ENCODE assay signal across 29 cellular contexts in the genomic region with DNA sequence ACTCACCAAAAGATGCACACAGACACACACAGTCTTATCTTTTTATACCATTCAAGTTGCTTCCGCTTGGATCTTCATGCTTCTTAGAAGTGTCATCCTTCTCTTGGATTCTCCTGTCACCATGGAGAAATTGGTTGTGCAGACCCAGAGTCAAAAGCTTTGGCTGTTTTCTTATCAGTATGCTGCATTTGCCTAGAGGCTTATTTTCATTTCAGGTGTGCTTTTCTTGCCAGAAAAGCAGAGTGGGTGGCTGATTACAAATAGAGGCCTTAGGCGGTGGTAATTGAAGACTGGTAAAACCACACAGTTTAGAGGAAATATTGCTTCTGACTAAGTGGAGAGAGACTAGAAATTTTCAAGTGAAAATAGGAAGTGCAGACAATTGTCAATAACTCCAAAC.
"Had no signal": no experiment of that assay in that cellular context is flagged by ENCODE, and none has a peak within 500 bp of the region (broad histone marks: within the 10 kb centered on the region; RNA-seq: fewer than 3 reads in every experiment).

No MANE protein-coding gene starts in this region.

- H3K27me3 ChIP-seq: adrenal gland, breast epithelium, MG63 had no signal

- H3K4me3 ChIP-seq: adrenal gland, breast epithelium, MG63, SK-N-MC had no signal

- DNase-seq: activated CD4-positive, alpha-beta memory T cell treated with anti-CD3 and anti-CD28 coated beads, Interleukin-2, amount 10 ng/mL, durations not matched to agents 7 days and 5 days; activated CD4-positive, alpha-beta T cell treated with anti-CD3 and anti-CD28 coated beads for 36 hours; activated CD4-positive, alpha-beta T cell treated with anti-CD3 and anti-CD28 coated beads, Interleukin-2, amount 50 U/mL, for 1 hour; activated CD4-positive, CD25-positive, alpha-beta regulatory T cell; activated gamma-delta T cell; activated naive CD4-positive, alpha-beta T cell treated with anti-CD3 and anti-CD28 coated beads for 36 hours; activated T-cell treated with anti-CD3 and anti-CD28 coated beads for 4 hours; activated T-cell treated with anti-CD3 and anti-CD28 coated beads, Interleukin-2, amount 50 U/mL, for 48 hours; adrenal gland; anterior cingulate cortex; central memory CD4-positive, alpha-beta T cell; MG63; NCI-H1048; NCI-H1930; NCI-H2107; NCI-H2171 treated with DMSO at 0.1 percent for 48 hours; NCI-H226; NCI-H82; SIG-M5; T-cell; T-helper 2 cell; T1000 had no signal

- H3K27ac Mint-ChIP-seq: activated CD4-positive, alpha-beta memory T cell treated with anti-CD3 and anti-CD28 coated beads, Interleukin-2, amount 10 ng/mL, durations not matched to agents 7 days and 5 days; activated CD4-positive, alpha-beta T cell treated with anti-CD3 and anti-CD28 coated beads for 36 hours; activated naive CD4-positive, alpha-beta T cell treated with anti-CD3 and anti-CD28 coated beads for 36 hours; activated naive CD8-positive, alpha-beta T cell; activated T-helper 17 cell treated with anti-CD3 and anti-CD28 coated beads, Interleukin-2, amount 50 U/mL, for 72 hours; IgD-negative memory B cell; T-cell had no signal

- ATAC-seq: activated CD4-positive, alpha-beta T cell treated with anti-CD3 and anti-CD28 coated beads for 36 hours; activated T-helper 17 cell treated with anti-CD3 and anti-CD28 coated beads, Interleukin-2, amount 50 U/mL, for 72 hours; T-cell had no signal

- H3K4me1 Mint-ChIP-seq: activated CD4-positive, alpha-beta memory T cell treated with anti-CD3 and anti-CD28 coated beads, Interleukin-2, amount 10 ng/mL, durations not matched to agents 7 days and 5 days; activated CD4-positive, alpha-beta T cell treated with anti-CD3 and anti-CD28 coated beads for 36 hours; activated T-helper 17 cell treated with anti-CD3 and anti-CD28 coated beads, Interleukin-2, amount 50 U/mL, for 72 hours; IgD-negative memory B cell; T-cell had no signal

- H3K27me3 Mint-ChIP-seq: activated CD4-positive, alpha-beta memory T cell treated with anti-CD3 and anti-CD28 coated beads, Interleukin-2, amount 10 ng/mL, durations not matched to agents 7 days and 5 days; activated naive CD8-positive, alpha-beta T cell; IgD-negative memory B cell had no signal

- H3K36me3 Mint-ChIP-seq: IgD-negative memory B cell, T-cell had no signal

- H3K4me3 Mint-ChIP-seq: activated CD4-positive, alpha-beta memory T cell treated with anti-CD3 and anti-CD28 coated beads, Interleukin-2, amount 10 ng/mL, durations not matched to agents 7 days and 5 days; activated CD4-positive, alpha-beta T cell treated with anti-CD3 and anti-CD28 coated beads for 36 hours; activated naive CD4-positive, alpha-beta T cell treated with anti-CD3 and anti-CD28 coated beads for 36 hours; activated naive CD8-positive, alpha-beta T cell; activated T-helper 17 cell treated with anti-CD3 and anti-CD28 coated beads, Interleukin-2, amount 50 U/mL, for 72 hours; IgD-negative memory B cell; T-cell had no signal

- H3K27ac ChIP-seq: adrenal gland, breast epithelium, KMS-11, SK-N-MC, VCaP had no signal

- H3K9me3 Mint-ChIP-seq: T-cell had no signal
